Comparison of ENCODE assay signal across 8 cellular contexts in the genomic region with DNA sequence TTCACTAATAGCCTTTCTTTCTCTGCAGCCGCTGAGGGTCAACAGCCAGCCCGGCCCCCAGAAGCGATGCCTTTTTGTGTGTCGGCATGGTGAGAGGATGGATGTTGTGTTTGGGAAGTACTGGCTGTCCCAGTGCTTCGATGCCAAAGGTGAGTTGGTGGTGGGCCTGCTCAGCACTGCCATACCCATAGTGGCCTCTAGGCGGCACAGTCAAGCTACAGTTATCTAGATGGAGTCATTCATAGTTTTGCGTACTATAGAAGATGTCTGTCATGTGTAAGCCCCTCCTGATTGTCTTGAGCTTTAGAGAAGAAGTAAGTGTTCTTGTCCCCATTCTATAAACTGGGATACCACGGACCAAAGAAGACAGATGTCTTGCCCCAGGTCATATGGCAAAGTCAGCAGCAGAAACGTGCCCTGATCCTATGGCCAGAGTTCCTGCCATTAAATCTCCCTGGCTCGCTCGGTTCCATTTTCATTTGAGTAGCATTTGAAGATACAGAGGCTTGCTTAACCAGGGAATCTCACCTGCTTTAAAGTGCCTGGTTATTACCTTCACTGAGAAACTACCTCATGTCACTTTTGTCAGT. TPM values are rescaled to one million over a fixed set of nuclear protein-coding genes. Genes with fewer than 3 reads are reported as not detected.
A peak's percentile ranks its signal among the peaks of the same experiment; 100 is the strongest.
DNase-seq lines count a peak whose midpoint lies in the region; ATAC-seq and TF ChIP-seq lines count a peak whose summit lies in the region.

No MANE protein-coding gene starts in this region.

- H3K9me3 ChIP-seq in testis (no peaks in the 10 kb centered on the region), ovary (no peaks in the 10 kb centered on the region)

- WGBS in testis, 2 donors: 73 to 78% methylated on average over 11 of the region's 11 CpGs
- WGBS in ovary, 3 donors: 69 to 79% (median 77%) methylated on average over 11 of the region's 11 CpGs

- CTCF ChIA-PET in activated CD4-positive, alpha-beta T cell treated with anti-CD3 and anti-CD28 coated beads, Interleukin-2, amount 10 ng/mL, durations not matched to agents 7 days and 5 days (lab: Charles Lee): interaction anchor here (0.5 to 2.9 kb wide), 12 partner anchors 12 to 258 kb away, joined by 3 to 10 read pairs (median 3); no protein-coding TSS in a partner anchor

- H3K27me3 ChIP-seq in testis (no peaks in the 10 kb centered on the region), ovary (no peaks in the 10 kb centered on the region)

- no peaks in the 10 kb centered on the region for H3K4me1 Mint-ChIP-seq in activated CD4-positive, alpha-beta T cell treated with anti-CD3 and anti-CD28 coated beads, Interleukin-2, amount 10 ng/mL, durations not matched to agents 7 days and 5 days
- peaks cover 0 to 5% of the 10 kb centered on the region in 2 donors for H3K4me1 Mint-ChIP-seq in natural killer cell

- no peak for TF ChIP-seq POLR2A in testis (IDR thresholded peaks at IDR 0.05)
- TF ChIP-seq POLR2A in ovary (IDR thresholded peaks at IDR 0.05): no peak

- peak; percentile 79 for ATAC-seq in GM21423 (IDR thresholded peaks at IDR 0.05; ENCODE audit: unreplicated experiment)
- ATAC-seq in natural killer cell: peak; percentile 87 to 99 (median 95)

- POLR2A ChIA-PET in activated CD4-positive, alpha-beta T cell treated with anti-CD3 and anti-CD28 coated beads, Interleukin-2, amount 10 ng/mL, durations not matched to agents 7 days and 5 days (lab: Charles Lee): no interaction called here

- no peak overlapping the region for H3K27ac ChIP-seq in testis
- no peak overlapping the region for H3K27ac ChIP-seq in ovary

- no peaks in the 10 kb centered on the region for H3K9me3 Mint-ChIP-seq in activated CD4-positive, alpha-beta T cell treated with anti-CD3 and anti-CD28 coated beads, Interleukin-2, amount 10 ng/mL, durations not matched to agents 7 days and 5 days
- H3K9me3 Mint-ChIP-seq in natural killer cell: no peaks in the 10 kb centered on the region

- H3K36me3 Mint-ChIP-seq in activated CD4-positive, alpha-beta T cell treated with anti-CD3 and anti-CD28 coated beads, Interleukin-2, amount 10 ng/mL, durations not matched to agents 7 days and 5 days (ENCODE audit: low read depth): peaks cover 7% of the 10 kb centered on the region
- H3K36me3 Mint-ChIP-seq in natural killer cell: peaks cover 11% of the 10 kb centered on the region

- no peak overlapping the region for H3K27ac Mint-ChIP-seq in activated CD4-positive, alpha-beta T cell treated with anti-CD3 and anti-CD28 coated beads, Interleukin-2, amount 10 ng/mL, durations not matched to agents 7 days and 5 days
- no peak overlapping the region for H3K27ac Mint-ChIP-seq in natural killer cell

- intact Hi-C loops in natural killer cell (cut with micrococcal nuclease) (loop anchor here (1.0 kb wide), 4 partner anchors 54 to 258 kb away; no protein-coding TSS in a partner anchor), testis (cut with DNase I; ENCODE audit: low total_unique reads) (no loop called here), ovary (cut with DNase I) (no loop called here)

- H3K36me3 ChIP-seq in testis (ENCODE audit: low read depth, missing control alignments) (no peaks in the 10 kb centered on the region), ovary (no peaks in the 10 kb centered on the region)

- DNase-seq in COLO668 (lab: John Stamatoyannopoulos, UW; ENCODE audit: unreplicated experiment) (peak; percentile 7), MV-4-11 (lab: John Stamatoyannopoulos, UW) (peak; percentile 22), natural killer cell (peak; percentile 61), testis (peak; percentile 63), ovary (no peak)
- DNase-seq in activated CD4-positive, alpha-beta T cell treated with anti-CD3 and anti-CD28 coated beads, Interleukin-2, amount 10 ng/mL, durations not matched to agents 7 days and 5 days: peak; percentile 67
- DNase-seq in effector CD4-positive, alpha-beta T cell: peak; percentile 53

- no peak overlapping the region for H3K4me3 Mint-ChIP-seq in activated CD4-positive, alpha-beta T cell treated with anti-CD3 and anti-CD28 coated beads, Interleukin-2, amount 10 ng/mL, durations not matched to agents 7 days and 5 days
- no peak overlapping the region for H3K4me3 Mint-ChIP-seq in natural killer cell

- TF ChIP-seq CTCF in natural killer cell (IDR thresholded peaks at IDR 0.05): peak; percentile 93
- TF ChIP-seq CTCF in testis (IDR thresholded peaks at IDR 0.05): peak; percentile 45 to 75 (median 56)
- TF ChIP-seq CTCF in ovary (IDR thresholded peaks at IDR 0.05): no peak

- H3K27me3 Mint-ChIP-seq in activated CD4-positive, alpha-beta T cell treated with anti-CD3 and anti-CD28 coated beads, Interleukin-2, amount 10 ng/mL, durations not matched to agents 7 days and 5 days: no peaks in the 10 kb centered on the region
- H3K27me3 Mint-ChIP-seq in natural killer cell (ENCODE audit: low read depth in 2 of 2): no peaks in the 10 kb centered on the region

- H3K4me1 ChIP-seq in testis (no peaks in the 10 kb centered on the region), ovary (ENCODE audit: insufficient read depth) (no peaks in the 10 kb centered on the region)

- no peak for TF ChIP-seq EP300 in ovary (IDR thresholded peaks at IDR 0.05)

- no peak overlapping the region for H3K4me3 ChIP-seq in testis
- H3K4me3 ChIP-seq in ovary: no peak overlapping the region

RNA-seq across cellular contexts. Expression of a gene that starts 42.1 kb away (rescaled TPM):
- total RNA-seq in activated CD4-positive, alpha-beta T cell treated with anti-CD3 and anti-CD28 coated beads, Interleukin-2, amount 10 ng/mL, durations not matched to agents 7 days and 5 days: under 1 TPM; 0.25 TPM
- 1 to 10 TPM; 3.3 to 6.5 (median 5.4) TPM for total RNA-seq in natural killer cell
- total RNA-seq in testis: under 1 TPM in 1 of 2 donors, not detected in 1; 0.50 TPM
- 1.7 TPM for polyA plus RNA-seq in testis (ENCODE audit: insufficient read depth, low read depth, low replicate concordance)
- under 1 TPM in 5 of 7 donors, not detected in 2; 0.10 to 0.92 (median 0.30) TPM for total RNA-seq in ovary
- under 1 TPM; 0.06 to 0.83 TPM for polyA plus RNA-seq in ovary

Comparison
In these comparisons a context has a peak if more than half of its experiments do, and no peak if none do; other contexts are left out.
1. DNase-seq: peak in COLO668 (single experiment), MV-4-11 (single experiment), activated CD4-positive, alpha-beta T cell treated with anti-CD3 and anti-CD28 coated beads, Interleukin-2, amount 10 ng/mL, durations not matched to agents 7 days and 5 days (single experiment), effector CD4-positive, alpha-beta T cell (single experiment), natural killer cell (single experiment) and testis (single experiment); none in ovary (0 of 5).
2. CTCF ChIP-seq: peak in natural killer cell (single experiment) and testis (3 of 3); none in ovary (0 of 3).